8 cellular contexts compared by ENCODE assay signal in genomic region chr22:23181763-23182288, GRCh38. TPM values are rescaled to one million over a fixed set of nuclear protein-coding genes. Genes with fewer than 3 reads are reported as not detected.
DNase-seq lines count a peak whose midpoint lies in the region; ATAC-seq, FAIRE-seq and TF ChIP-seq lines count a peak whose summit lies in the region.

No MANE protein-coding gene starts in this region.

- H3K9me3 ChIP-seq in AG04450 (ENCODE audit: control insufficient read depth, insufficient read depth, low read length) (peaks cover 15% of the 10 kb centered on the region), MG63 (no peaks in the 10 kb centered on the region), muscle layer of colon (ENCODE audit: low read length) (no peaks in the 10 kb centered on the region)

- peaks cover 53% of the 10 kb centered on the region for H3K4me1 ChIP-seq in muscle layer of colon (ENCODE audit: insufficient read depth, low read length)
- peaks cover 17% of the 10 kb centered on the region for H3K4me1 ChIP-seq in foreskin keratinocyte

- no peak for DNase-seq in AG04450 (ENCODE audit: low read depth, low spot score)
- DNase-seq in MG63, result no peak
- no peak for DNase-seq in bronchial epithelial cell (ENCODE audit: low read depth)
- DNase-seq in amniotic stem cell (lab: John Stamatoyannopoulos, UW), result no peak
- DNase-seq in GM12892 (ENCODE audit: insufficient read length), result no peak
- DNase-seq in foreskin keratinocyte, result no peak

- H3K4me3 ChIP-seq in AG04450 (ENCODE audit: low read depth, low read length) (peak overlapping the region; percentile 83), MG63 (peak overlapping the region; percentile 32), bronchial epithelial cell (ENCODE audit: low read depth, low read length) (peak overlapping the region; percentile 71), muscle layer of colon (ENCODE audit: low read depth in 1 of 2, low read length in 2 of 2) (peak overlapping the region; percentile 36 to 71)

- TF ChIP-seq CTCF in AG04450 (IDR thresholded peaks at IDR 0.05; ENCODE audit: low read depth, low read length) (no peak), bronchial epithelial cell (IDR thresholded peaks at IDR 0.05; ENCODE audit: insufficient read depth, low read length, severe bottlenecking) (no peak), foreskin keratinocyte (conservative IDR thresholded peaks at IDR 0.05) (no peak)

- FAIRE-seq in bronchial epithelial cell (lab: Jason Lieb, UNC) (no peak), GM12892 (lab: Jason Lieb, UNC) (no peak)

- H3K9ac ChIP-seq in muscle layer of colon (ENCODE audit: low read length), result peak overlapping the region; percentile 18

- TF ChIP-seq POLR2A in GM12892 (IDR thresholded peaks at IDR 0.05; ENCODE audit: low read depth, low read length), result no peak

- no peak overlapping the region for H3K27ac ChIP-seq in AG04450 (ENCODE audit: low read depth, low read length)
- H3K27ac ChIP-seq in muscle layer of colon (ENCODE audit: low read depth, low read length), result peak overlapping the region; percentile 67
- no peak overlapping the region for H3K27ac ChIP-seq in foreskin keratinocyte

- H3K27me3 ChIP-seq in AG04450 (ENCODE audit: control insufficient read depth, insufficient read depth, low read length), result no peaks in the 10 kb centered on the region
- H3K27me3 ChIP-seq in MG63, result no peaks in the 10 kb centered on the region
- no peaks in the 10 kb centered on the region for H3K27me3 ChIP-seq in bronchial epithelial cell (ENCODE audit: control insufficient read depth, insufficient read depth, low read length)
- H3K27me3 ChIP-seq in muscle layer of colon (ENCODE audit: control insufficient read depth in 1 of 2, insufficient read depth in 2 of 2, low read length in 2 of 2), result no peaks in the 10 kb centered on the region
- no peaks in the 10 kb centered on the region for H3K27me3 ChIP-seq in foreskin keratinocyte

- H3K36me3 ChIP-seq in MG63 (peaks cover 3% of the 10 kb centered on the region; the same call in 1 of the 2 replicates), bronchial epithelial cell (ENCODE audit: control insufficient read depth, insufficient read depth, low read length) (peaks cover 7% of the 10 kb centered on the region), muscle layer of colon (ENCODE audit: insufficient read depth, low read length) (no peaks in the 10 kb centered on the region)

- POLR2A ChIA-PET in AG04450 (lab: Yijun Ruan, JAX), result no interaction called here

- CTCF ChIA-PET in AG04450 (lab: Charles Lee), result interaction anchor here (8.5 to 11.3 kb wide), 2 partner anchors 101 to 109 kb away, joined by 76 to 178 read pairs; no protein-coding TSS in a partner anchor

- ATAC-seq in HG02840 (IDR thresholded peaks at IDR 0.05; ENCODE audit: low FRiP score, unreplicated experiment) (no peak), foreskin keratinocyte (no peak)

RNA-seq across cellular contexts. Expression of gene BCR, which starts 1.5 kb away (rescaled TPM):
- polyA plus RNA-seq in AG04450 (2011; rRNA removed) (21.4 and 30.8 TPM in 2 replicates), foreskin keratinocyte (32.6 and 37.5 TPM in 2 replicates)
- polyA minus RNA-seq in AG04450 (2011; rRNA and poly(A)+ RNA removed), result 65.2 and 111 TPM in 2 replicates
- total RNA-seq in MG63 (2014; rRNA removed; shearing (Covaris generic); ENCODE audit: low replicate concordance), result 10.6 and 17.3 TPM in 2 replicates
- total RNA-seq in bronchial epithelial cell (114 and 118 TPM in 2 replicates), foreskin keratinocyte (55.6 and 58.1 TPM in 2 replicates)
- polyA plus RNA-seq in GM12892 (2012; ENCODE audit: missing spikeins), result 9.2 TPM

RNA-seq across cellular contexts. Expression of gene RAB36, which starts 36.5 kb away (rescaled TPM):
- polyA plus RNA-seq in AG04450 (2011; rRNA removed) (2.6 and 3.5 TPM in 2 replicates), foreskin keratinocyte (2.6 and 3.4 TPM in 2 replicates)
- polyA minus RNA-seq in AG04450 (2011; rRNA and poly(A)+ RNA removed), result 5.6 and 5.8 TPM in 2 replicates
- 0.03 TPM in 1 of 2 replicates, not detected in the other for total RNA-seq in MG63 (2014; rRNA removed; shearing (Covaris generic); ENCODE audit: low replicate concordance)
- total RNA-seq in bronchial epithelial cell (0.26 and 0.77 TPM in 2 replicates), foreskin keratinocyte (3.2 and 4.4 TPM in 2 replicates)
- polyA plus RNA-seq in GM12892 (2012; ENCODE audit: missing spikeins), result not detected

RNA-seq across cellular contexts. Expression of gene RSPH14, which starts 40.0 kb away (rescaled TPM):
- 0.21 TPM in 1 of 2 replicates, not detected in the other for polyA plus RNA-seq in AG04450 (2011; rRNA removed)
- not detected in 2 replicates for polyA minus RNA-seq in AG04450 (2011; rRNA and poly(A)+ RNA removed)
- not detected in 2 replicates for total RNA-seq in MG63 (2014; rRNA removed; shearing (Covaris generic); ENCODE audit: low replicate concordance)
- not detected in 2 replicates for total RNA-seq in bronchial epithelial cell
- polyA plus RNA-seq in GM12892 (2012; ENCODE audit: missing spikeins), result not detected
- not detected in 2 replicates for total RNA-seq in foreskin keratinocyte
- polyA plus RNA-seq in foreskin keratinocyte, result 0.36 TPM in 1 of 2 replicates, not detected in the other

Comparison
In these comparisons a context has a peak if more than half of its experiments do, and no peak if none do; other contexts are left out.
1. H3K4me3 ChIP-seq: peak in every context shown above with its lines; median percentile 83 in AG04450; 71 in bronchial epithelial cell; 54 in muscle layer of colon; 32 in MG63.